Comparison of ENCODE assay signal across 17 cellular contexts in genomic region chr1:40983286-40983685, GRCh38. TPM values are rescaled to one million over a fixed set of nuclear protein-coding genes. Genes with fewer than 3 reads are reported as not detected.
DNase-seq lines count a peak whose midpoint lies in the region; ATAC-seq and TF ChIP-seq lines count a peak whose summit lies in the region.
"Had no signal": no experiment of that assay in that cellular context is flagged by ENCODE, and none has a peak within 500 bp of the region (broad histone marks: within the 10 kb centered on the region; RNA-seq: fewer than 3 reads in every experiment).

No MANE protein-coding gene starts in this region.

- H3K27me3 ChIP-seq in SK-N-SH (ENCODE audit: insufficient read depth) (no peaks in the 10 kb centered on the region), esophagus squamous epithelium (no peaks in the 10 kb centered on the region), stomach (no peaks in the 10 kb centered on the region), H9 (ENCODE audit: insufficient read depth, low read length) (no peaks in the 10 kb centered on the region)

- H3K4me2 ChIP-seq in SK-N-SH = peak overlapping the region; percentile 94; the same call in 1 of the 2 replicates
- H3K4me2 ChIP-seq in H9 (ENCODE audit: insufficient read depth, insufficient read length, low read length) = no peak overlapping the region

- no peak overlapping the region for H2BK5ac ChIP-seq in H9 (ENCODE audit: insufficient read length, low read length)

- no peak overlapping the region for H2AFZ ChIP-seq in SK-N-SH (ENCODE audit: low read depth)
- no peak overlapping the region for H2AFZ ChIP-seq in H9 (ENCODE audit: low read length)

- H3F3A ChIP-seq in SK-N-SH (replicated peaks; ENCODE audit: insufficient read depth) = peaks cover 26% of the 10 kb centered on the region

- H3K27ac ChIP-seq in SK-N-SH (ENCODE audit: low read depth in 2 of 2, low read length in 1 of 2) = peak overlapping the region in 1 of 2 experiments; percentile 46; a peak in 1 of 4 replicates
- H3K27ac ChIP-seq in esophagus squamous epithelium = peak overlapping the region; percentile 30 to 97 (median 71)
- peak overlapping the region in 4 of 5 donors; percentile 8 to 97 (median 74) for H3K27ac ChIP-seq in stomach
- no peak overlapping the region for H3K27ac ChIP-seq in H9 (ENCODE audit: insufficient read length, low read depth, low read length)
- H3K27ac ChIP-seq: 22Rv1, left ventricle myocardium inferior had no signal

- H3K56ac ChIP-seq in H9 (ENCODE audit: insufficient read length, low read depth, low read length) = no peak overlapping the region

- H3K27ac Mint-ChIP-seq in T-helper 2 cell treated with Interferon-gamma antibody and Interleukin-4, amounts not matched to agents 5 μg/mL and 100 μg/mL, for 36 hours = no peak overlapping the region
- no peak overlapping the region for H3K27ac Mint-ChIP-seq in H9
- no peak overlapping the region for H3K27ac Mint-ChIP-seq in natural killer cell
- H3K27ac Mint-ChIP-seq: CD4-positive, CD25-positive, alpha-beta regulatory T cell had no signal

- no peak overlapping the region for H2BK120ac ChIP-seq in H9 (ENCODE audit: low read depth, low read length, poor library complexity, severe bottlenecking)

- H3K36me3 Mint-ChIP-seq in T-helper 2 cell treated with Interferon-gamma antibody and Interleukin-4, amounts not matched to agents 5 μg/mL and 100 μg/mL, for 36 hours (ENCODE audit: low read depth) = peaks cover 54% of the 10 kb centered on the region
- H3K36me3 Mint-ChIP-seq in H9 (ENCODE audit: insufficient read depth in 1 of 3, low read depth in 3 of 3) = peaks cover 36 to 57% (median 53%) of the 10 kb centered on the region in 3 experiments; a peak in 6 of 7 replicates
- peaks cover 10% of the 10 kb centered on the region for H3K36me3 Mint-ChIP-seq in natural killer cell

- H2BK20ac ChIP-seq in H9 (ENCODE audit: low read depth, low read length, poor library complexity, severe bottlenecking) = no peak overlapping the region

- H2BK12ac ChIP-seq in H9 (ENCODE audit: insufficient read length, low read depth, low read length) = no peak overlapping the region

- H3K9ac ChIP-seq in SK-N-SH = no peak overlapping the region
- no peak overlapping the region for H3K9ac ChIP-seq in H9 (ENCODE audit: extremely low read depth, insufficient read length, low read length)

- TF ChIP-seq CTCF in SK-N-SH (IDR thresholded peaks at IDR 0.05) (no peak), esophagus squamous epithelium (IDR thresholded peaks at IDR 0.05) (no peak), stomach (IDR thresholded peaks at IDR 0.05) (no peak), H9 (conservative IDR thresholded peaks at IDR 0.05) (no peak), natural killer cell (IDR thresholded peaks at IDR 0.05) (no peak)

- H3K23ac ChIP-seq in H9 (ENCODE audit: insufficient read length, low read depth, low read length) = no peak overlapping the region

- TF ChIP-seq POLR2A in esophagus squamous epithelium (IDR thresholded peaks at IDR 0.05) = no peak
- TF ChIP-seq POLR2A in stomach (IDR thresholded peaks at IDR 0.05) = no peak

- H2BK15ac ChIP-seq in H9 (ENCODE audit: low read depth, low read length) = no peak overlapping the region

- WGBS in SK-N-SH (ENCODE audit: low lambda C conversion rate) = 59% methylated on average over 1 of the region's 1 CpG
- 23 to 38% methylated on average over 1 of the region's 1 CpG for WGBS in esophagus squamous epithelium, 2 donors
- WGBS in stomach, 5 donors = 77 to 92% (median 84%) methylated on average over 1 of the region's 1 CpG
- WGBS in H9 (ENCODE audit: extremely low coverage, insufficient read length, low lambda C conversion rate) = no CpG with 5 or more reads among the region's 1 CpG

- H2AK5ac ChIP-seq in H9 (ENCODE audit: insufficient read length, low read length) = no peak overlapping the region

- TF ChIP-seq EP300 in SK-N-SH (IDR thresholded peaks at IDR 0.05; ENCODE audit: borderline replicate concordance in 1 of 2, low read depth in 1 of 2, low read length in 1 of 2) (0 out of 4 replicates have a peak, but pooled peaks of 1 of the 2 experiments have one; percentile 47), stomach (IDR thresholded peaks at IDR 0.05) (no peak)

- no peak for ATAC-seq in natural killer cell

- H3K9me3 ChIP-seq in SK-N-SH = no peaks in the 10 kb centered on the region
- H3K9me3 ChIP-seq in esophagus squamous epithelium = no peaks in the 10 kb centered on the region
- H3K9me3 ChIP-seq in stomach = no peaks in the 10 kb centered on the region
- H3K9me3 ChIP-seq in H9 (ENCODE audit: control insufficient read depth, low read depth, low read length) = no peaks in the 10 kb centered on the region
- H3K9me3 ChIP-seq: left ventricle myocardium inferior had no signal

- H3K4me3 ChIP-seq in SK-N-SH (ENCODE audit: low read depth in 2 of 2, low read length in 1 of 2) (no peak overlapping the region), esophagus squamous epithelium (no peak overlapping the region), stomach (no peak overlapping the region)
- H3K4me3 ChIP-seq: left ventricle myocardium inferior had no signal

- peaks cover 32% of the 10 kb centered on the region for H3K4me1 Mint-ChIP-seq in T-helper 2 cell treated with Interferon-gamma antibody and Interleukin-4, amounts not matched to agents 5 μg/mL and 100 μg/mL, for 36 hours (ENCODE audit: low read depth)
- H3K4me1 Mint-ChIP-seq in H9 = peaks cover 18 to 22% of the 10 kb centered on the region in 2 experiments
- H3K4me1 Mint-ChIP-seq in natural killer cell = peaks cover 13 to 25% of the 10 kb centered on the region in 2 donors

- peak overlapping the region; percentile 18 for H3K4me3 Mint-ChIP-seq in T-helper 2 cell treated with Interferon-gamma antibody and Interleukin-4, amounts not matched to agents 5 μg/mL and 100 μg/mL, for 36 hours
- H3K4me3 Mint-ChIP-seq in H9 = no peak overlapping the region
- H3K4me3 Mint-ChIP-seq in natural killer cell = no peak overlapping the region

- no peak overlapping the region for H4K8ac ChIP-seq in H9 (replicated peaks; ENCODE audit: insufficient read length, low read depth, low read length)

- H3K9me2 ChIP-seq in SK-N-SH = no peaks in the 10 kb centered on the region

- H3K4ac ChIP-seq in H9 (ENCODE audit: low read depth, low read length) = no peak overlapping the region

- H4K20me1 ChIP-seq in SK-N-SH (ENCODE audit: insufficient read depth) (peaks cover 50% of the 10 kb centered on the region), H9 (ENCODE audit: control insufficient read depth, insufficient read depth, insufficient read length) (no peaks in the 10 kb centered on the region)

- peaks cover 23 to 36% of the 10 kb centered on the region in 2 experiments for H3K4me1 ChIP-seq in SK-N-SH (ENCODE audit: control insufficient read depth in 1 of 2, insufficient read depth in 2 of 2, low read depth in 1 of 2, low read length in 1 of 2)
- H3K4me1 ChIP-seq in esophagus squamous epithelium = peaks cover 9 to 65% (median 33%) of the 10 kb centered on the region in 3 donors
- peaks cover 24 to 65% (median 45%) of the 10 kb centered on the region in 4 donors for H3K4me1 ChIP-seq in stomach
- peaks cover 6% of the 10 kb centered on the region for H3K4me1 ChIP-seq in H9 (ENCODE audit: insufficient read depth, low read length)

- H4K91ac ChIP-seq in H9 (ENCODE audit: insufficient read length, low read depth, low read length) = no peak overlapping the region

- H3K14ac ChIP-seq in H9 (ENCODE audit: insufficient read depth, low read length) = no peak overlapping the region

- POLR2A ChIA-PET in SK-N-SH (lab: Yijun Ruan, JAX) = no interaction called here

- peaks cover 82% of the 10 kb centered on the region for H3K79me2 ChIP-seq in SK-N-SH (ENCODE audit: insufficient read depth)
- H3K79me2 ChIP-seq in H9 (ENCODE audit: insufficient read depth, low read length) = peaks cover 20% of the 10 kb centered on the region; the same call in 1 of the 2 replicates

- no peaks in the 10 kb centered on the region for H3K9me3 Mint-ChIP-seq in T-helper 2 cell treated with Interferon-gamma antibody and Interleukin-4, amounts not matched to agents 5 μg/mL and 100 μg/mL, for 36 hours
- no peaks in the 10 kb centered on the region for H3K9me3 Mint-ChIP-seq in H9
- H3K9me3 Mint-ChIP-seq in natural killer cell = no peaks in the 10 kb centered on the region
- H3K9me3 Mint-ChIP-seq: CD4-positive, CD25-positive, alpha-beta regulatory T cell had no signal

- H3K27me3 Mint-ChIP-seq in T-helper 2 cell treated with Interferon-gamma antibody and Interleukin-4, amounts not matched to agents 5 μg/mL and 100 μg/mL, for 36 hours (ENCODE audit: low read depth) = no peaks in the 10 kb centered on the region
- no peaks in the 10 kb centered on the region for H3K27me3 Mint-ChIP-seq in H9 (ENCODE audit: low read depth)
- H3K27me3 Mint-ChIP-seq in natural killer cell (ENCODE audit: low read depth in 2 of 2) = no peaks in the 10 kb centered on the region
- H3K27me3 Mint-ChIP-seq: CD4-positive, CD25-positive, alpha-beta regulatory T cell had no signal

- H4K5ac ChIP-seq in H9 (ENCODE audit: insufficient read length, low read depth, low read length) = no peak overlapping the region

- no peaks in the 10 kb centered on the region for H3K79me1 ChIP-seq in H9 (ENCODE audit: insufficient read depth, low read depth, low read length, poor library complexity, severe bottlenecking)

- H3T11ph ChIP-seq in H9 (ENCODE audit: low read length) = no peak overlapping the region

- CTCF ChIA-PET in SK-N-SH (lab: Yijun Ruan, JAX) = no interaction called here

- peaks cover 42 to 46% of the 10 kb centered on the region in 2 experiments for H3K36me3 ChIP-seq in SK-N-SH (replicated peaks in 1 of 2; ENCODE audit: control insufficient read depth in 1 of 2, insufficient read depth in 2 of 2, low read length in 1 of 2)
- peaks cover 5 to 50% (median 19%) of the 10 kb centered on the region in 3 donors for H3K36me3 ChIP-seq in esophagus squamous epithelium
- peaks cover 20 to 50% (median 42%) of the 10 kb centered on the region in 4 donors for H3K36me3 ChIP-seq in stomach

- H3K18ac ChIP-seq in H9 (ENCODE audit: insufficient read length, low read depth, low read length) = no peak overlapping the region

- intact Hi-C loops in esophagus squamous epithelium (cut with DNase I) = no loop called here
- intact Hi-C loops in stomach (cut with DNase I; ENCODE audit: low total_unique reads) = no loop called here
- intact Hi-C loops in natural killer cell (cut with micrococcal nuclease) = no loop called here

- DNase-seq in T-helper 2 cell treated with Interferon-gamma antibody and Interleukin-4, amounts not matched to agents 5 μg/mL and 100 μg/mL, for 36 hours (ENCODE audit: low spot score) = no peak
- DNase-seq in T-helper 2 cell (no peak), SK-N-SH (no peak), esophagus squamous epithelium (lab: John Stamatoyannopoulos, UW) (no peak), stomach (no peak), H9 (no peak), NCI-H1417 (lab: John Stamatoyannopoulos, UW) (no peak), natural killer cell (no peak)
- DNase-seq: activated effector memory CD4-positive, alpha-beta T cell treated with anti-CD3 and anti-CD28 coated beads, Interleukin-2, amount 50 U/mL, for 16 hours; CD4-positive, CD25-positive, alpha-beta regulatory T cell; effector CD4-positive, alpha-beta T cell; left ventricle myocardium inferior; NCI-H2227 treated with DMSO at 0.1 percent for 48 hours; SHP77; stimulated activated CD4-positive, alpha-beta T cell treated with anti-CD3 and anti-CD28 coated beads, Interleukin-12 subunit alpha, Interleukin-12 subunit beta, amount 100 ng/mL, for 4 hours; T1000 had no signal

- TF ChIP-seq RAD21 in SK-N-SH (IDR thresholded peaks at IDR 0.05; ENCODE audit: low read length) = no peak

- peaks cover 7% of the 10 kb centered on the region for H3K23me2 ChIP-seq in H9 (ENCODE audit: insufficient read length, low read depth, low read length, poor library complexity, severe bottlenecking)

RNA-seq across cellular contexts. Expression of gene CTPS1, which starts 3.8 kb away (rescaled TPM):
- polyA plus RNA-seq in SK-N-SH (2012; rRNA removed) = 34.4 and 34.5 TPM in 2 replicates
- 39.7 and 42.6 TPM in 2 replicates for polyA plus RNA-seq in SK-N-SH (2012; cell fraction: cytosol; rRNA removed)
- polyA plus RNA-seq in SK-N-SH (2012; cell fraction: nucleus; rRNA removed) = 50.4 and 68.0 TPM in 2 replicates
- 10 to 100 TPM; 14.6 to 42.8 (median 23.7) TPM for total RNA-seq in esophagus squamous epithelium
- total RNA-seq in stomach = 10 to 100 TPM; 14.0 to 45.5 (median 32.7) TPM
- polyA plus RNA-seq in stomach = 1 to 10 TPM; 6.4 to 9.8 (median 8.1) TPM
- total RNA-seq in H9 (2021) = 100 and 105 TPM in 2 replicates
- 100 to 1,000 TPM in 1 of 3 donors, 10 to 100 TPM in 2; 90.5 to 128 (median 99.0) TPM for total RNA-seq in natural killer cell

RNA-seq across cellular contexts. Expression of gene SLFNL1, which starts 38.2 kb away (rescaled TPM):
- polyA plus RNA-seq in SK-N-SH (2012; rRNA removed) = 0.16 and 0.26 TPM in 2 replicates
- polyA plus RNA-seq in SK-N-SH (2012; cell fraction: cytosol; rRNA removed) = 0.04 TPM in 2 replicates
- polyA plus RNA-seq in SK-N-SH (2012; cell fraction: nucleus; rRNA removed) = 1.4 and 1.6 TPM in 2 replicates
- total RNA-seq in esophagus squamous epithelium = under 1 TPM in 2 of 4 donors, not detected in 2; 0.49 to 0.76 TPM
- 10 to 100 TPM in 1 of 5 donors, 1 to 10 TPM in 1, under 1 TPM in 1, not detected in 2; 0.73 to 10.5 (median 3.1) TPM for total RNA-seq in stomach
- polyA plus RNA-seq in stomach = under 1 TPM in 2 of 3 donors, not detected in 1; 0.25 to 0.31 TPM
- total RNA-seq in H9 (2021) = 0.11 TPM in 1 of 2 replicates, not detected in the other
- total RNA-seq in natural killer cell = under 1 TPM; 0.09 to 0.18 (median 0.09) TPM
